Comparison of ENCODE assay signal across 31 cellular contexts in genomic region chr2:206069417-206069816, GRCh38.
"Had no signal": no experiment of that assay in that cellular context is flagged by ENCODE, and none has a peak within 500 bp of the region (broad histone marks: within the 10 kb centered on the region; RNA-seq: fewer than 3 reads in every experiment).

No MANE protein-coding gene starts in this region.

- DNase-seq: activated CD4-positive, alpha-beta memory T cell treated with anti-CD3 and anti-CD28 coated beads, Interleukin-2, amount 10 ng/mL, durations not matched to agents 7 days and 5 days; activated CD4-positive, alpha-beta T cell treated with anti-CD3 and anti-CD28 coated beads for 1 hour; activated CD4-positive, alpha-beta T cell treated with anti-CD3 and anti-CD28 coated beads for 48 hours; activated CD4-positive, CD25-positive, alpha-beta regulatory T cell; activated CD8-positive, alpha-beta memory T cell treated with anti-CD3 and anti-CD28 coated beads for 24 hours; activated CD8-positive, alpha-beta memory T cell treated with anti-CD3 and anti-CD28 coated beads, Interleukin-2, amount 10 ng/mL, durations not matched to agents 7 days and 5 days; activated CD8-positive, alpha-beta memory T cell treated with anti-CD3 and anti-CD28 coated beads, Interleukin-2, amount 50 U/mL, for 48 hours; activated effector memory CD4-positive, alpha-beta T cell treated with Interleukin-2 at 50 U/mL for 16 hours; activated naive CD4-positive, alpha-beta T cell treated with anti-CD3 and anti-CD28 coated beads, Interleukin-2, amount 10 ng/mL, durations not matched to agents 7 days and 5 days; activated naive CD8-positive, alpha-beta T cell treated with anti-CD3 and anti-CD28 coated beads, Interleukin-2, amount 50 U/mL, for 24 hours; activated T-cell treated with anti-CD3 and anti-CD28 coated beads, Interleukin-2, amount 50 U/mL, for 48 hours; anterior cingulate cortex; caudate nucleus; cerebellar nuclear complex; Kasumi-1; MG63; NCI-H1048; NCI-H1105 treated with DMSO at 0.1 percent for 48 hours; NCI-H1436; NCI-H1694; NCI-H1930; NCI-H2081 treated with DMSO at 0.1 percent for 48 hours; NCI-H345; NCI-H524 treated with DMSO at 0.1 percent for 48 hours; NCI-H748 treated with DMSO at 0.1 percent for 48 hours; NK-92 treated with Interleukin-12 subunit alpha and Interleukin-12 subunit beta, amount 100 ng/mL, for 24 hours; PC-9; SW 1271; T-helper 1 cell; T1000 had no signal

- ATAC-seq: activated CD8-positive, alpha-beta memory T cell treated with anti-CD3 and anti-CD28 coated beads, Interleukin-2, amount 10 ng/mL, durations not matched to agents 7 days and 5 days; activated naive CD8-positive, alpha-beta T cell treated with anti-CD3 and anti-CD28 coated beads, Interleukin-2, amount 50 U/mL, for 24 hours; Right ventricle myocardium inferior had no signal
